Comparison of ENCODE assay signal across 1 cellular context in the genomic region with DNA sequence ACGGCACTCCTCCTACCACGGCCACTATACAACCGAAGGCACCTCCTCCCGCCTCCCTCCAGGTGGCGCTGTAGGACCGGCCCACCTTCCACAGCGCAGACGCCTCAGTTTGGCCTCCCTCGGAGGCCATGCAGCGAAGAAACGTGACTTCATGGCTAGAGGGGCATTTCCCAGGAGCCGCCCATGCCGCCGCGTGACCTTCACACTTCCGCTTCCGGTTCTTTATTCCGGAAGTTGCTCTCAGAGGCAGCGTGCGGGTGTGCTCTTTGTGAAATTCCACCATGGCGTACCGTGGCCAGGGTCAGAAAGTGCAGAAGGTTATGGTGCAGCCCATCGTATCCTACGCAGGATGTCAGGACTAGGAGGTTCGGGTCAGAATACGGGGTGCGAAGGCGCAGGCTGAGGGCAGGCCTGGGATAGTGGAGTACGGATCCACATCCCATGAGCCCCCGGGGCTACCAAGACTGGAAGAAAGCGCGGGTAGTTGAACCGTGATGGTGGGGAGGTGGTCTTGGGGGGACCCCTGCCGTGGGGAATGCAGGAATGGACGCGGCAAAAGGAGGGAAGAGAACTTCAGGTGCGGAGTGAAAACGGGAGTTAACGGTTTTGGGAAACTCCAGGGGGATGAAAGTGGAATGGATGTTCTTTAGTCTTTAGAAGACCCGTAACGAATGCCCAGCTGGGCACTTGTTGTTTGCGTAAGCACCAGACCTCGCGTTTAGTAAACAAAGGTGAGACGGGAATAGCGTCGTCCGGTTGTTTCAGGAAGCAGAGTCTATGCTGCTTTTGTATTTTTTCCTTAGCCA.
A peak's percentile ranks its signal among the peaks of the same experiment; 100 is the strongest.
TF ChIP-seq lines count a peak whose summit lies in the region.

Gene SNRPE (plus strand): TSS at position 221 of the 806 bp plus-strand sequence. CDS start 61 bp downstream, at position 282.

TF ChIP-seq in HepG2, 621 proteins besides CTCF, POLR2A, EP300 and RAD21 (continued from another document and continues in another):
- TF ChIP-seq ZNF280D (CRISPR knock-in tag; IDR thresholded peaks at IDR 0.05) (no peak), CENPX (CRISPR knock-in tag; IDR thresholded peaks at IDR 0.05) (no peak), TBX3 (IDR thresholded peaks at IDR 0.05; ENCODE audit: borderline replicate concordance) (peak; percentile 72), SIN3A (IDR thresholded peaks at IDR 0.05; ENCODE audit: borderline replicate concordance, low read depth, low read length) (peak; percentile 81; the same call in 1 of the 2 replicates), SMAD9 (CRISPR knock-in tag; IDR thresholded peaks at IDR 0.05) (no peak; the same call in none of the 2 replicates), DPF2 (CRISPR knock-in tag; IDR thresholded peaks at IDR 0.05; ENCODE audit: borderline replicate concordance, low read depth) (no peak), CEBPZ (IDR thresholded peaks at IDR 0.05; ENCODE audit: low read length) (no peak), ZNF614 (CRISPR knock-in tag; IDR thresholded peaks at IDR 0.05; ENCODE audit: borderline replicate concordance) (peak; percentile 16; the same call in 1 of the 2 replicates), ZNF318 (CRISPR knock-in tag; IDR thresholded peaks at IDR 0.05) (no peak), SATB2 (CRISPR knock-in tag; IDR thresholded peaks at IDR 0.05) (0 out of 2 replicates have a peak, but pooled peaks have one; percentile 23), TOE1 (CRISPR knock-in tag; IDR thresholded peaks at IDR 0.05) (0 out of 2 replicates have a peak, but pooled peaks have one; percentile 24), KDM5B (CRISPR knock-in tag; IDR thresholded peaks at IDR 0.05; ENCODE audit: borderline replicate concordance) (peak; percentile 87; the same call in 1 of the 2 replicates), MTF2 (CRISPR knock-in tag; IDR thresholded peaks at IDR 0.05; ENCODE audit: borderline replicate concordance) (0 out of 2 replicates have a peak, but pooled peaks have one; percentile 60), DMAP1 (CRISPR knock-in tag; IDR thresholded peaks at IDR 0.05) (peak; percentile 100), TFDP1 (CRISPR knock-in tag; IDR thresholded peaks at IDR 0.05; ENCODE audit: borderline replicate concordance) (peak; percentile 79), CBX2 (IDR thresholded peaks at IDR 0.05; ENCODE audit: low read depth, low read length) (no peak), CBX2 (CRISPR knock-in tag; IDR thresholded peaks at IDR 0.05; ENCODE audit: low read depth) (no peak), SALL2 (CRISPR knock-in tag; IDR thresholded peaks at IDR 0.05) (no peak), HNF4A (CRISPR knock-in tag; IDR thresholded peaks at IDR 0.05) (peak; percentile 51), ZFYVE20 (CRISPR knock-in tag; IDR thresholded peaks at IDR 0.05; ENCODE audit: borderline replicate concordance, low read depth) (0 out of 2 replicates have a peak, but pooled peaks have one; percentile 80), ZNF574 (CRISPR knock-in tag; IDR thresholded peaks at IDR 0.05) (peak; percentile 100)
- TF ChIP-seq, protein P1, sequence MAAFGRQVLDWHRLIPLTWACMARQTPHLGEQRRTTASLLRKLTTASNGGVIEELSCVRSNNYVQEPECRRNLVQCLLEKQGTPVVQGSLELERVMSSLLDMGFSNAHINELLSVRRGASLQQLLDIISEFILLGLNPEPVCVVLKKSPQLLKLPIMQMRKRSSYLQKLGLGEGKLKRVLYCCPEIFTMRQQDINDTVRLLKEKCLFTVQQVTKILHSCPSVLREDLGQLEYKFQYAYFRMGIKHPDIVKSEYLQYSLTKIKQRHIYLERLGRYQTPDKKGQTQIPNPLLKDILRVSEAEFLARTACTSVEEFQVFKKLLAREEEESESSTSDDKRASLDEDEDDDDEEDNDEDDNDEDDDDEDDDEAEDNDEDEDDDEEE (CRISPR knock-in tag; IDR thresholded peaks at IDR 0.05), result no peak
- TF ChIP-seq, protein P2, sequence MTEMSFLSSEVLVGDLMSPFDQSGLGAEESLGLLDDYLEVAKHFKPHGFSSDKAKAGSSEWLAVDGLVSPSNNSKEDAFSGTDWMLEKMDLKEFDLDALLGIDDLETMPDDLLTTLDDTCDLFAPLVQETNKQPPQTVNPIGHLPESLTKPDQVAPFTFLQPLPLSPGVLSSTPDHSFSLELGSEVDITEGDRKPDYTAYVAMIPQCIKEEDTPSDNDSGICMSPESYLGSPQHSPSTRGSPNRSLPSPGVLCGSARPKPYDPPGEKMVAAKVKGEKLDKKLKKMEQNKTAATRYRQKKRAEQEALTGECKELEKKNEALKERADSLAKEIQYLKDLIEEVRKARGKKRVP (CRISPR knock-in tag; IDR thresholded peaks at IDR 0.05), result peak in 1 of 2 experiments; percentile 61; a peak in 1 of 4 replicates
- TF ChIP-seq, protein P3, sequence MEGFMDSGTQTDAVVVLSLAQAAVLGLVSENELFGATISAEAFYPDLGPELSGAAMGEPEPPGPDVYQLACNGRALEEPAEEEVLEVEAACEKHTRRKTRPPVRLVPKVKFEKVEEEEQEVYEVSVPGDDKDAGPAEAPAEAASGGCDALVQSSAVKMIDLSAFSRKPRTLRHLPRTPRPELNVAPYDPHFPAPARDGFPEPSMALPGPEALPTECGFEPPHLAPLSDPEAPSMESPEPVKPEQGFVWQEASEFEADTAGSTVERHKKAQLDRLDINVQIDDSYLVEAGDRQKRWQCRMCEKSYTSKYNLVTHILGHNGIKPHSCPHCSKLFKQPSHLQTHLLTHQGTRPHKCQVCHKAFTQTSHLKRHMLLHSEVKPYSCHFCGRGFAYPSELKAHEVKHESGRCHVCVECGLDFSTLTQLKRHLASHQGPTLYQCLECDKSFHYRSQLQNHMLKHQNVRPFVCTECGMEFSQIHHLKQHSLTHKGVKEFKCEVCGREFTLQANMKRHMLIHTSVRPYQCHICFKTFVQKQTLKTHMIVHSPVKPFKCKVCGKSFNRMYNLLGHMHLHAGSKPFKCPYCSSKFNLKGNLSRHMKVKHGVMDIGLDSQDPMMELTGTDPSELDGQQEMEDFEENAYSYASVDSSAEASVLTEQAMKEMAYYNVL (CRISPR knock-in tag; IDR thresholded peaks at IDR 0.05; ENCODE audit: borderline replicate concordance), result peak; percentile 53; the same call in 1 of the 2 replicates
